In the genomic region with DNA sequence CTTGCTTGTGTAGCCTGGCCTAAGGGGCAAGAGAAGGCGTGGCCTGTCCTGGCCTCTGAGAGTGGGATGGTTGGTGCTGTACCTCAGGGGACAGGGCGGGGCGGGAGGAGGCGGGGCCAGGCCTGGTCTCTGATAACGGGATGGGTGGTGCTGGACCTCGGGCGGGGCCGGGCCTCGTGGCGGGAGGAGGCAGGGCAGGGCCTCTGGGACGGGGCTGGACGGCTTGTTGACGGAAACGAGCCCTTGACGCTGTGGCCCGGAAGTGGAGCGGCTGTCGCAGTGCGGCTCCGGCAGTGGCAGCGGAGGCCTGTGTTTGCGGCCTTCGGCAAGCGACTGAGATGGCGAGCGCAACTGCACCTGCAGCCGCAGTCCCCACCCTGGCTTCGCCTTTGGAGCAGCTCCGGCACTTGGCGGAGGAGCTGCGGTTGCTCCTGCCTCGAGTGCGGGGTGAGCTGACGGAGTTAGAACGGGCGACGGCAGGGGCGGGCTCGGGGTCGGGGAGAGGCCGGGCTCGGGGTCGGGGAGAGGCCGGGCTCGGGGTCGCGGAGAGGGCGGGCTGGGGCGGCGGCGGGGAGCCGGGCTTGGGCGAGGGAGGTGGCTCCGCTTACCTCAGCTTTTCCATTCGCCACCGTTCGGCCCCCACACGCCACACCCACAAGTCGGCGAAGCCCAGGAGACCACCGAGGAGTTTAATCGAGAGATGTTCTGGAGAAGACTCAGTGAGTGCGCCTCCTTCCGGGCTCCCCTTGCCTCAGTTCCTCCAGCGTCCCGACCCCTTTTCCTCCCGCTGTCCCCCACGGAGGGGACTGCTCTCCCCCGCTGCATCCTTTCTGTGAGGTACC, we compare ENCODE assay signal across 1 cellular context.
A peak's percentile ranks its signal among the peaks of the same experiment; 100 is the strongest.
TF ChIP-seq lines count a peak whose summit lies in the region.

A gene with protein sequence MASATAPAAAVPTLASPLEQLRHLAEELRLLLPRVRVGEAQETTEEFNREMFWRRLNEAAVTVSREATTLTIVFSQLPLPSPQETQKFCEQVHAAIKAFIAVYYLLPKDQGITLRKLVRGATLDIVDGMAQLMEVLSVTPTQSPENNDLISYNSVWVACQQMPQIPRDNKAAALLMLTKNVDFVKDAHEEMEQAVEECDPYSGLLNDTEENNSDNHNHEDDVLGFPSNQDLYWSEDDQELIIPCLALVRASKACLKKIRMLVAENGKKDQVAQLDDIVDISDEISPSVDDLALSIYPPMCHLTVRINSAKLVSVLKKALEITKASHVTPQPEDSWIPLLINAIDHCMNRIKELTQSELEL (plus strand): TSS at position 243 of the 842 bp plus-strand sequence. CDS start 96 bp downstream, at position 339.

TF ChIP-seq in K562, 482 proteins besides CTCF, POLR2A, EP300 and RAD21 (continued from another document and continues in another):
- TF ChIP-seq, protein P1, sequence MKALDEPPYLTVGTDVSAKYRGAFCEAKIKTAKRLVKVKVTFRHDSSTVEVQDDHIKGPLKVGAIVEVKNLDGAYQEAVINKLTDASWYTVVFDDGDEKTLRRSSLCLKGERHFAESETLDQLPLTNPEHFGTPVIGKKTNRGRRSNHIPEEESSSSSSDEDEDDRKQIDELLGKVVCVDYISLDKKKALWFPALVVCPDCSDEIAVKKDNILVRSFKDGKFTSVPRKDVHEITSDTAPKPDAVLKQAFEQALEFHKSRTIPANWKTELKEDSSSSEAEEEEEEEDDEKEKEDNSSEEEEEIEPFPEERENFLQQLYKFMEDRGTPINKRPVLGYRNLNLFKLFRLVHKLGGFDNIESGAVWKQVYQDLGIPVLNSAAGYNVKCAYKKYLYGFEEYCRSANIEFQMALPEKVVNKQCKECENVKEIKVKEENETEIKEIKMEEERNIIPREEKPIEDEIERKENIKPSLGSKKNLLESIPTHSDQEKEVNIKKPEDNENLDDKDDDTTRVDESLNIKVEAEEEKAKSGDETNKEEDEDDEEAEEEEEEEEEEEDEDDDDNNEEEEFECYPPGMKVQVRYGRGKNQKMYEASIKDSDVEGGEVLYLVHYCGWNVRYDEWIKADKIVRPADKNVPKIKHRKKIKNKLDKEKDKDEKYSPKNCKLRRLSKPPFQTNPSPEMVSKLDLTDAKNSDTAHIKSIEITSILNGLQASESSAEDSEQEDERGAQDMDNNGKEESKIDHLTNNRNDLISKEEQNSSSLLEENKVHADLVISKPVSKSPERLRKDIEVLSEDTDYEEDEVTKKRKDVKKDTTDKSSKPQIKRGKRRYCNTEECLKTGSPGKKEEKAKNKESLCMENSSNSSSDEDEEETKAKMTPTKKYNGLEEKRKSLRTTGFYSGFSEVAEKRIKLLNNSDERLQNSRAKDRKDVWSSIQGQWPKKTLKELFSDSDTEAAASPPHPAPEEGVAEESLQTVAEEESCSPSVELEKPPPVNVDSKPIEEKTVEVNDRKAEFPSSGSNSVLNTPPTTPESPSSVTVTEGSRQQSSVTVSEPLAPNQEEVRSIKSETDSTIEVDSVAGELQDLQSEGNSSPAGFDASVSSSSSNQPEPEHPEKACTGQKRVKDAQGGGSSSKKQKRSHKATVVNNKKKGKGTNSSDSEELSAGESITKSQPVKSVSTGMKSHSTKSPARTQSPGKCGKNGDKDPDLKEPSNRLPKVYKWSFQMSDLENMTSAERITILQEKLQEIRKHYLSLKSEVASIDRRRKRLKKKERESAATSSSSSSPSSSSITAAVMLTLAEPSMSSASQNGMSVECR (CRISPR knock-in tag; IDR thresholded peaks at IDR 0.05): peak; percentile 74; the same call in 1 of the 2 replicates
- peak; percentile 52 for TF ChIP-seq NEUROD1 (IDR thresholded peaks at IDR 0.05; ENCODE audit: borderline replicate concordance, low read depth, low read length, partially characterized antibody)
- no peak for TF ChIP-seq GATA2 (CRISPR knock-in tag; IDR thresholded peaks at IDR 0.05)
- TF ChIP-seq JUND (IDR thresholded peaks at IDR 0.05; ENCODE audit: borderline replicate concordance, low read depth, low read length): peak; percentile 53
- no peak; the same call in 2 of the 3 replicates for TF ChIP-seq JUND (tag; IDR thresholded peaks at IDR 0.05; ENCODE audit: borderline replicate concordance, low read depth, low read length)
- TF ChIP-seq NFIC (IDR thresholded peaks at IDR 0.05): peak; percentile 50
- no peak for TF ChIP-seq PCBP2 (IDR thresholded peaks at IDR 0.05; ENCODE audit: low read depth, low read length, poor library complexity, severe bottlenecking)
- TF ChIP-seq CHD1 (IDR thresholded peaks at IDR 0.05; ENCODE audit: low read length): no peak
- peak in 1 of 2 experiments; percentile 64; a peak in 3 of 4 replicates for TF ChIP-seq SRF (CRISPR knock-in tag; IDR thresholded peaks at IDR 0.05)
- TF ChIP-seq ASH1L (IDR thresholded peaks at IDR 0.05; ENCODE audit: borderline replicate concordance, low read depth, partially characterized antibody): no peak
- TF ChIP-seq RFX1 (IDR thresholded peaks at IDR 0.05): no peak
- peak; percentile 92 for TF ChIP-seq CXXC5 (CRISPR knock-in tag; IDR thresholded peaks at IDR 0.05)
- no peak for TF ChIP-seq CBFA2T2 (conservative IDR thresholded peaks at IDR 0.05)
- TF ChIP-seq, protein P2, sequence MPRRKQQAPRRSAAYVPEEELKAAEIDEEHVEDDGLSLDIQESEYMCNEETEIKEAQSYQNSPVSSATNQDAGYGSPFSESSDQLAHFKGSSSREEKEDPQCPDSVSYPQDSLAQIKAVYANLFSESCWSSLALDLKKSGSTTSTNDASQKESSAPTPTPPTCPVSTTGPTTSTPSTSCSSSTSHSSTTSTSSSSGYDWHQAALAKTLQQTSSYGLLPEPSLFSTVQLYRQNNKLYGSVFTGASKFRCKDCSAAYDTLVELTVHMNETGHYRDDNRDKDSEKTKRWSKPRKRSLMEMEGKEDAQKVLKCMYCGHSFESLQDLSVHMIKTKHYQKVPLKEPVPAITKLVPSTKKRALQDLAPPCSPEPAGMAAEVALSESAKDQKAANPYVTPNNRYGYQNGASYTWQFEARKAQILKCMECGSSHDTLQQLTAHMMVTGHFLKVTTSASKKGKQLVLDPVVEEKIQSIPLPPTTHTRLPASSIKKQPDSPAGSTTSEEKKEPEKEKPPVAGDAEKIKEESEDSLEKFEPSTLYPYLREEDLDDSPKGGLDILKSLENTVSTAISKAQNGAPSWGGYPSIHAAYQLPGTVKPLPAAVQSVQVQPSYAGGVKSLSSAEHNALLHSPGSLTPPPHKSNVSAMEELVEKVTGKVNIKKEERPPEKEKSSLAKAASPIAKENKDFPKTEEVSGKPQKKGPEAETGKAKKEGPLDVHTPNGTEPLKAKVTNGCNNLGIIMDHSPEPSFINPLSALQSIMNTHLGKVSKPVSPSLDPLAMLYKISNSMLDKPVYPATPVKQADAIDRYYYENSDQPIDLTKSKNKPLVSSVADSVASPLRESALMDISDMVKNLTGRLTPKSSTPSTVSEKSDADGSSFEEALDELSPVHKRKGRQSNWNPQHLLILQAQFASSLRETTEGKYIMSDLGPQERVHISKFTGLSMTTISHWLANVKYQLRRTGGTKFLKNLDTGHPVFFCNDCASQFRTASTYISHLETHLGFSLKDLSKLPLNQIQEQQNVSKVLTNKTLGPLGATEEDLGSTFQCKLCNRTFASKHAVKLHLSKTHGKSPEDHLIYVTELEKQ (CRISPR knock-in tag; IDR thresholded peaks at IDR 0.05): peak; percentile 32; the same call in 1 of the 2 replicates
- TF ChIP-seq POLR2B (IDR thresholded peaks at IDR 0.05; ENCODE audit: low read depth, partially characterized antibody): peak; percentile 87
- peak; percentile 63 for TF ChIP-seq HCFC1 (IDR thresholded peaks at IDR 0.05; ENCODE audit: low read depth, low read length)
- no peak for TF ChIP-seq ZNF589 (CRISPR knock-in tag; IDR thresholded peaks at IDR 0.05; ENCODE audit: low read depth)
- TF ChIP-seq ZBTB1 (CRISPR knock-in tag; IDR thresholded peaks at IDR 0.05; ENCODE audit: borderline replicate concordance, low read depth): no peak; the same call in 1 of the 2 replicates
- TF ChIP-seq, protein P3, sequence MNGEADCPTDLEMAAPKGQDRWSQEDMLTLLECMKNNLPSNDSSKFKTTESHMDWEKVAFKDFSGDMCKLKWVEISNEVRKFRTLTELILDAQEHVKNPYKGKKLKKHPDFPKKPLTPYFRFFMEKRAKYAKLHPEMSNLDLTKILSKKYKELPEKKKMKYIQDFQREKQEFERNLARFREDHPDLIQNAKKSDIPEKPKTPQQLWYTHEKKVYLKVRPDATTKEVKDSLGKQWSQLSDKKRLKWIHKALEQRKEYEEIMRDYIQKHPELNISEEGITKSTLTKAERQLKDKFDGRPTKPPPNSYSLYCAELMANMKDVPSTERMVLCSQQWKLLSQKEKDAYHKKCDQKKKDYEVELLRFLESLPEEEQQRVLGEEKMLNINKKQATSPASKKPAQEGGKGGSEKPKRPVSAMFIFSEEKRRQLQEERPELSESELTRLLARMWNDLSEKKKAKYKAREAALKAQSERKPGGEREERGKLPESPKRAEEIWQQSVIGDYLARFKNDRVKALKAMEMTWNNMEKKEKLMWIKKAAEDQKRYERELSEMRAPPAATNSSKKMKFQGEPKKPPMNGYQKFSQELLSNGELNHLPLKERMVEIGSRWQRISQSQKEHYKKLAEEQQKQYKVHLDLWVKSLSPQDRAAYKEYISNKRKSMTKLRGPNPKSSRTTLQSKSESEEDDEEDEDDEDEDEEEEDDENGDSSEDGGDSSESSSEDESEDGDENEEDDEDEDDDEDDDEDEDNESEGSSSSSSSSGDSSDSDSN (IDR thresholded peaks at IDR 0.05; ENCODE audit: borderline replicate concordance in 1 of 2, low read depth in 2 of 2, low read length in 2 of 2): peak in 1 of 2 experiments; percentile 76; a peak in 1 of 4 replicates
- TF ChIP-seq, protein P4, sequence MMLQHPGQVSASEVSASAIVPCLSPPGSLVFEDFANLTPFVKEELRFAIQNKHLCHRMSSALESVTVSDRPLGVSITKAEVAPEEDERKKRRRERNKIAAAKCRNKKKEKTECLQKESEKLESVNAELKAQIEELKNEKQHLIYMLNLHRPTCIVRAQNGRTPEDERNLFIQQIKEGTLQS (IDR thresholded peaks at IDR 0.05): 0 out of 2 replicates have a peak, but pooled peaks have one; percentile 11
- TF ChIP-seq, protein P4 (CRISPR knock-in tag; conservative IDR thresholded peaks at IDR 0.05): no peak
- no peak for TF ChIP-seq ZNF408 (CRISPR knock-in tag; IDR thresholded peaks at IDR 0.05; ENCODE audit: low read depth)
- no peak for TF ChIP-seq TCF7L2 (IDR thresholded peaks at IDR 0.05; ENCODE audit: low read depth, low read length)
- TF ChIP-seq ARID2 (IDR thresholded peaks at IDR 0.05): no peak
- TF ChIP-seq PRPF4 (IDR thresholded peaks at IDR 0.05; ENCODE audit: insufficient read depth, low read depth, low read length, poor library complexity, severe bottlenecking): no peak
- no peak for TF ChIP-seq CEBPG (CRISPR knock-in tag; IDR thresholded peaks at IDR 0.05)
- TF ChIP-seq CEBPG (tag; conservative IDR thresholded peaks at IDR 0.05 in 1 of 2, IDR thresholded peaks at IDR 0.05 in 1 of 2): no peak
- TF ChIP-seq U2AF2 (optimal IDR thresholded peaks at IDR 0.05; ENCODE audit: low read depth, low read length): no peak
- no peak; the same call in 1 of the 2 replicates for TF ChIP-seq ZNF263 (CRISPR knock-in tag; IDR thresholded peaks at IDR 0.05; ENCODE audit: borderline replicate concordance)
- no peak for TF ChIP-seq SRSF1 (IDR thresholded peaks at IDR 0.05; ENCODE audit: low read depth, low read length)
- 0 out of 2 replicates have a peak, but pooled peaks have one; percentile 81 for TF ChIP-seq ZNF282 (CRISPR knock-in tag; IDR thresholded peaks at IDR 0.05)
- TF ChIP-seq MCM2 (IDR thresholded peaks at IDR 0.05; ENCODE audit: low read depth): no peak
- TF ChIP-seq, protein P5, sequence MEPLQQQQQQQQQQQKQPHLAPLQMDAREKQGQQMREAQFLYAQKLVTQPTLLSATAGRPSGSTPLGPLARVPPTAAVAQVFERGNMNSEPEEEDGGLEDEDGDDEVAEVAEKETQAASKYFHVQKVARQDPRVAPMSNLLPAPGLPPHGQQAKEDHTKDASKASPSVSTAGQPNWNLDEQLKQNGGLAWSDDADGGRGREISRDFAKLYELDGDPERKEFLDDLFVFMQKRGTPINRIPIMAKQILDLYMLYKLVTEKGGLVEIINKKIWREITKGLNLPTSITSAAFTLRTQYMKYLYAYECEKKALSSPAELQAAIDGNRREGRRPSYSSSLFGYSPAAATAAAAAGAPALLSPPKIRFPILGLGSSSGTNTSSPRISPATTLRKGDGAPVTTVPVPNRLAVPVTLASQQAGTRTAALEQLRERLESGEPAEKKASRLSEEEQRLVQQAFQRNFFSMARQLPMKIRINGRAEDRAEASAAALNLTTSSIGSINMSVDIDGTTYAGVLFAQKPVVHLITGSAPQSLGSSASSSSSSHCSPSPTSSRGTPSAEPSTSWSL (CRISPR knock-in tag; IDR thresholded peaks at IDR 0.05; ENCODE audit: borderline replicate concordance): no peak
- TF ChIP-seq HMG20B (CRISPR knock-in tag; IDR thresholded peaks at IDR 0.05): no peak
- TF ChIP-seq RCOR1 (IDR thresholded peaks at IDR 0.05; ENCODE audit: borderline replicate concordance in 1 of 2, low read depth in 2 of 2, low read length in 2 of 2): peak in 1 of 2 experiments; percentile 83; a peak in 2 of 4 replicates
- no peak for TF ChIP-seq TEAD4 (IDR thresholded peaks at IDR 0.05; ENCODE audit: low read length)
- TF ChIP-seq TEAD4 (CRISPR knock-in tag; IDR thresholded peaks at IDR 0.05; ENCODE audit: borderline replicate concordance): no peak
- TF ChIP-seq TCFL5 (CRISPR knock-in tag; conservative IDR thresholded peaks at IDR 0.05): no peak
- no peak for TF ChIP-seq MTF1 (CRISPR knock-in tag; IDR thresholded peaks at IDR 0.05; ENCODE audit: borderline replicate concordance)
- TF ChIP-seq BACH1 (tag; IDR thresholded peaks at IDR 0.05): no peak
- peak; percentile 38; the same call in 1 of the 2 replicates for TF ChIP-seq HDAC2 (IDR thresholded peaks at IDR 0.05)
- no peak for TF ChIP-seq RUNX1 (IDR thresholded peaks at IDR 0.05; ENCODE audit: low read depth)
- TF ChIP-seq, protein P6, sequence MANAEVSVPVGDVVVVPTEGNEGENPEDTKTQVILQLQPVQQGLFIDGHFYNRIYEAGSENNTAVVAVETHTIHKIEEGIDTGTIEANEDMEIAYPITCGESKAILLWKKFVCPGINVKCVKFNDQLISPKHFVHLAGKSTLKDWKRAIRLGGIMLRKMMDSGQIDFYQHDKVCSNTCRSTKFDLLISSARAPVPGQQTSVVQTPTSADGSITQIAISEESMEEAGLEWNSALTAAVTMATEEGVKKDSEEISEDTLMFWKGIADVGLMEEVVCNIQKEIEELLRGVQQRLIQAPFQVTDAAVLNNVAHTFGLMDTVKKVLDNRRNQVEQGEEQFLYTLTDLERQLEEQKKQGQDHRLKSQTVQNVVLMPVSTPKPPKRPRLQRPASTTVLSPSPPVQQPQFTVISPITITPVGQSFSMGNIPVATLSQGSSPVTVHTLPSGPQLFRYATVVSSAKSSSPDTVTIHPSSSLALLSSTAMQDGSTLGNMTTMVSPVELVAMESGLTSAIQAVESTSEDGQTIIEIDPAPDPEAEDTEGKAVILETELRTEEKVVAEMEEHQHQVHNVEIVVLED (CRISPR knock-in tag; IDR thresholded peaks at IDR 0.05): peak; percentile 67
- no peak for TF ChIP-seq TARDBP (IDR thresholded peaks at IDR 0.05)
- no peak for TF ChIP-seq CBX2 (IDR thresholded peaks at IDR 0.05; ENCODE audit: insufficient read depth, low read length, poor library complexity, severe bottlenecking)
- 0 out of 2 replicates have a peak, but pooled peaks have one; percentile 24 for TF ChIP-seq TCF7 (IDR thresholded peaks at IDR 0.05; ENCODE audit: borderline replicate concordance)
